ENCODE assay signal across 26 cellular contexts in genomic region chr2:16739778-16740581, GRCh38.
A peak's percentile ranks its signal among the peaks of the same experiment; 100 is the strongest.
DNase-seq lines count a peak whose midpoint lies in the region; ATAC-seq and TF ChIP-seq lines count a peak whose summit lies in the region.
"Had no signal": no experiment of that assay in that cellular context is flagged by ENCODE, and none has a peak within 500 bp of the region (broad histone marks: within the 10 kb centered on the region; RNA-seq: fewer than 3 reads in every experiment).

No MANE protein-coding gene starts in this region.

- TF ChIP-seq CTCF in VCaP (conservative IDR thresholded peaks at IDR 0.05), result no peak
- TF ChIP-seq CTCF in left lung (IDR thresholded peaks at IDR 0.05), result no peak
- TF ChIP-seq CTCF in stomach (IDR thresholded peaks at IDR 0.05), result no peak

- TF ChIP-seq POLR2A in stomach (IDR thresholded peaks at IDR 0.05), result no peak

- peak; percentile 94 for ATAC-seq in left lung
- ATAC-seq in HG02884 (IDR thresholded peaks at IDR 0.05; ENCODE audit: unreplicated experiment), result no peak
- ATAC-seq: naive thymus-derived CD8-positive, alpha-beta T cell had no signal

- TF ChIP-seq EP300 in stomach (IDR thresholded peaks at IDR 0.05), result no peak

- H3K27ac ChIP-seq in VCaP, result peak overlapping the region; percentile 46
- no peak overlapping the region for H3K27ac ChIP-seq in left lung
- H3K27ac ChIP-seq in stomach, result no peak overlapping the region
- H3K27ac ChIP-seq: skin epidermis, tibial artery had no signal

- H3K27me3 ChIP-seq in left lung (no peaks in the 10 kb centered on the region), stomach (no peaks in the 10 kb centered on the region), H7 (ENCODE audit: control insufficient read depth, insufficient read depth, low read length) (no peaks in the 10 kb centered on the region)

- DNase-seq in cerebellum (ENCODE audit: low spot score) (peak; percentile 51), left lung (peak; percentile 70 to 76), stomach (peak; percentile 84), H7 (no peak)
- no peak for DNase-seq in activated effector memory CD4-positive, alpha-beta T cell treated with Interleukin-2 at 50 U/mL for 16 hours
- DNase-seq: activated B cell treated with CpG ODN at 0.5 μM for 24 hours; activated CD4-positive, alpha-beta memory T cell treated with anti-CD3 and anti-CD28 coated beads, Interleukin-2, amount 10 ng/mL, durations not matched to agents 7 days and 5 days; activated naive CD4-positive, alpha-beta T cell treated with anti-CD3 and anti-CD28 coated beads, Interleukin-2, amount 10 ng/mL, durations not matched to agents 7 days and 5 days; activated T-cell treated with anti-CD3 and anti-CD28 coated beads, Interleukin-2, amount 50 U/mL, for 24 hours; anterior cingulate cortex; effector CD8-positive, alpha-beta T cell; H9; Kasumi-1; mesendoderm; naive thymus-derived CD8-positive, alpha-beta T cell; NCI-H1436; NCI-H510A; posterior cingulate gyrus; RPMI8226; stimulated activated CD4-positive, alpha-beta T cell treated with anti-CD3 and anti-CD28 coated beads, Interleukin-2, amount 100 ng/mL, for 24 hours; stimulated activated naive CD4-positive, alpha-beta T cell; T-helper 9 cell; tibial artery had no signal

- H3K4me1 ChIP-seq in left lung, result no peaks in the 10 kb centered on the region
- H3K4me1 ChIP-seq in stomach, result peaks cover 0 to 15% (median 4%) of the 10 kb centered on the region in 4 donors

- H3K36me3 ChIP-seq in left lung (no peaks in the 10 kb centered on the region), stomach (no peaks in the 10 kb centered on the region), H7 (replicated peaks; ENCODE audit: control insufficient read depth, insufficient read depth, low read length) (no peaks in the 10 kb centered on the region)
- H3K36me3 ChIP-seq: tibial artery had no signal

- WGBS in stomach, 5 donors, result 40 to 57% (median 45%) methylated on average over 4 of the region's 4 CpGs

- H3K4me3 ChIP-seq in left lung (no peak overlapping the region), stomach (no peak overlapping the region), H7 (ENCODE audit: insufficient read depth, low read depth, low read length) (no peak overlapping the region)
- H3K4me3 ChIP-seq: skin epidermis, tibial artery had no signal

- H3K9me3 ChIP-seq in left lung (no peaks in the 10 kb centered on the region), stomach (no peaks in the 10 kb centered on the region)
- H3K9me3 ChIP-seq: tibial artery had no signal

- intact Hi-C loops in left lung (cut with DNase I), result no loop called here
- intact Hi-C loops in stomach (cut with DNase I; ENCODE audit: low total_unique reads), result no loop called here

Comparison
In these comparisons a context has a peak if more than half of its experiments do, and no peak if none do; other contexts are left out.
1. DNase-seq: peak in cerebellum (single experiment), left lung (2 of 2) and stomach (single experiment); none in H7 (single experiment) and activated effector memory CD4-positive, alpha-beta T cell treated with Interleukin-2 at 50 U/mL for 16 hours (single experiment).